ENCODE assay signal across 8 cellular contexts in genomic region chr15:37880009-37880834, GRCh38. TPM values are rescaled to one million over a fixed set of nuclear protein-coding genes. Genes with fewer than 3 reads are reported as not detected.
DNase-seq lines count a peak whose midpoint lies in the region; ATAC-seq and TF ChIP-seq lines count a peak whose summit lies in the region.

No MANE protein-coding gene starts in this region.

- no peaks in the 10 kb centered on the region for H4K20me1 ChIP-seq in DND-41 (ENCODE audit: insufficient read depth, low read length)
- H4K20me1 ChIP-seq in OCI-LY3 (ENCODE audit: insufficient read depth, low read length) = no peaks in the 10 kb centered on the region

- ATAC-seq in DND-41 (ENCODE audit: insufficient read depth, low read depth) (no peak), HG02885 (IDR thresholded peaks at IDR 0.05; ENCODE audit: poor library complexity, unreplicated experiment) (peak; percentile 57), HG03108 (IDR thresholded peaks at IDR 0.05; ENCODE audit: unreplicated experiment) (no peak)

- H3K27me3 ChIP-seq in DND-41 (ENCODE audit: insufficient read depth, low read length, poor library complexity) (no peaks in the 10 kb centered on the region), OCI-LY3 (ENCODE audit: low read depth, low read length) (peaks cover 64% of the 10 kb centered on the region)

- H3K9ac ChIP-seq in DND-41 (ENCODE audit: low read depth, low read length) = no peak overlapping the region
- H3K9ac ChIP-seq in OCI-LY3 (ENCODE audit: low read length) = no peak overlapping the region

- no peaks in the 10 kb centered on the region for H3K9me3 ChIP-seq in DND-41 (ENCODE audit: insufficient read depth, low read length, severe bottlenecking)
- H3K9me3 ChIP-seq in OCI-LY3 (ENCODE audit: insufficient read depth, low read length) = no peaks in the 10 kb centered on the region

- peak; percentile 74 for TF ChIP-seq CTCF in DND-41 (IDR thresholded peaks at IDR 0.05; ENCODE audit: borderline replicate concordance, extremely low read depth, low read length, poor library complexity, severe bottlenecking)
- peak; percentile 84 for TF ChIP-seq CTCF in OCI-LY3 (IDR thresholded peaks at IDR 0.05; ENCODE audit: low read depth, low read length)
- TF ChIP-seq CTCF in epithelial cell of esophagus (IDR thresholded peaks at IDR 0.05; ENCODE audit: insufficient read depth, low read depth, low read length, missing control alignments) = peak; percentile 77

- no peak overlapping the region for H3K4me3 ChIP-seq in DND-41 (ENCODE audit: low read depth in 1 of 2, low read length in 2 of 2)
- no peak overlapping the region for H3K4me3 ChIP-seq in OCI-LY3 (ENCODE audit: low read length)
- H3K4me3 ChIP-seq in epithelial cell of esophagus (ENCODE audit: low read length) = no peak overlapping the region

- H2AFZ ChIP-seq in DND-41 (ENCODE audit: low read depth, low read length) (no peak overlapping the region), OCI-LY3 (ENCODE audit: low read depth, low read length) (no peak overlapping the region)

- H3K4me1 ChIP-seq in DND-41 (ENCODE audit: insufficient read depth, low read length) (no peaks in the 10 kb centered on the region), OCI-LY3 (ENCODE audit: low read length) (no peaks in the 10 kb centered on the region)

- H3K36me3 ChIP-seq in DND-41 (ENCODE audit: insufficient read depth, low read length) = no peaks in the 10 kb centered on the region
- no peaks in the 10 kb centered on the region for H3K36me3 ChIP-seq in OCI-LY3 (replicated peaks; ENCODE audit: low read depth, low read length)

- H3K79me2 ChIP-seq in DND-41 (ENCODE audit: insufficient read depth, low read length) = no peaks in the 10 kb centered on the region
- no peaks in the 10 kb centered on the region for H3K79me2 ChIP-seq in OCI-LY3 (ENCODE audit: low read length)

- no peak overlapping the region for H3K27ac ChIP-seq in DND-41 (ENCODE audit: low read length)
- H3K27ac ChIP-seq in OCI-LY3 (ENCODE audit: low read length) = no peak overlapping the region

- DNase-seq in DND-41 (peak; percentile 4), epithelial cell of esophagus (ENCODE audit: low read depth) (peak; percentile 51), non-pigmented ciliary epithelial cell (ENCODE audit: low read depth) (peak; percentile 53), mucosa of gallbladder (ENCODE audit: low spot score) (no peak), T1000 (lab: John Stamatoyannopoulos, UW) (no peak)

- H3K4me2 ChIP-seq in DND-41 (ENCODE audit: insufficient read depth, low read length) (no peak overlapping the region), OCI-LY3 (ENCODE audit: low read length) (peak overlapping the region; percentile 15; the same call in 1 of the 2 replicates)

RNA-seq across cellular contexts. Expression of gene TMCO5A, which starts 54.2 kb away (rescaled TPM):
- total RNA-seq in mucosa of gallbladder = 0.14 TPM

Comparison
In these comparisons a context has a peak if more than half of its experiments do, and no peak if none do; other contexts are left out.
1. DNase-seq: peak in DND-41 (single experiment), epithelial cell of esophagus (single experiment) and non-pigmented ciliary epithelial cell (single experiment); none in mucosa of gallbladder (single experiment) and T1000 (single experiment).
2. Peak in every context shown above with its lines, with median percentiles within 50 percentile points of each other: CTCF ChIP-seq.